Comparison of ENCODE assay signal across 2 cellular contexts in genomic region chr4:81421346-81422218, GRCh38.
TF ChIP-seq lines count a peak whose summit lies in the region.

No MANE protein-coding gene starts in this region.

TF ChIP-seq in IMR-90, 13 proteins besides CTCF, POLR2A, EP300 and RAD21 (continued from another document):
- TF ChIP-seq FOS (IDR thresholded peaks at IDR 0.05; ENCODE audit: low read depth, low read length) = 0 out of 2 replicates have a peak, but pooled peaks have one; percentile 24

TF ChIP-seq in WTC11, 78 proteins besides CTCF, POLR2A, EP300 and RAD21 (continued from another document):
- no peak for TF ChIP-seq ZNF425 (CRISPR knock-in tag; conservative IDR thresholded peaks at IDR 0.05)
- TF ChIP-seq, protein P1, sequence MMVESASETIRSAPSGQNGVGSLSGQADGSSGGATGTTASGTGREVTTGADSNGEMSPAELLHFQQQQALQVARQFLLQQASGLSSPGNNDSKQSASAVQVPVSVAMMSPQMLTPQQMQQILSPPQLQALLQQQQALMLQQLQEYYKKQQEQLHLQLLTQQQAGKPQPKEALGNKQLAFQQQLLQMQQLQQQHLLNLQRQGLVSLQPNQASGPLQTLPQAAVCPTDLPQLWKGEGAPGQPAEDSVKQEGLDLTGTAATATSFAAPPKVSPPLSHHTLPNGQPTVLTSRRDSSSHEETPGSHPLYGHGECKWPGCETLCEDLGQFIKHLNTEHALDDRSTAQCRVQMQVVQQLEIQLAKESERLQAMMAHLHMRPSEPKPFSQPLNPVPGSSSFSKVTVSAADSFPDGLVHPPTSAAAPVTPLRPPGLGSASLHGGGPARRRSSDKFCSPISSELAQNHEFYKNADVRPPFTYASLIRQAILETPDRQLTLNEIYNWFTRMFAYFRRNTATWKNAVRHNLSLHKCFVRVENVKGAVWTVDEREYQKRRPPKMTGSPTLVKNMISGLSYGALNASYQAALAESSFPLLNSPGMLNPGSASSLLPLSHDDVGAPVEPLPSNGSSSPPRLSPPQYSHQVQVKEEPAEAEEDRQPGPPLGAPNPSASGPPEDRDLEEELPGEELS (CRISPR knock-in tag; IDR thresholded peaks at IDR 0.05) = no peak
- no peak for TF ChIP-seq GABPB1 (CRISPR knock-in tag; IDR thresholded peaks at IDR 0.05)
- no peak for TF ChIP-seq ZNF138 (CRISPR knock-in tag; conservative IDR thresholded peaks at IDR 0.05)
- TF ChIP-seq FOXK1 (CRISPR knock-in tag; IDR thresholded peaks at IDR 0.05) = no peak
- no peak for TF ChIP-seq MAX (CRISPR knock-in tag; IDR thresholded peaks at IDR 0.05)
- TF ChIP-seq E2F4 (CRISPR knock-in tag; IDR thresholded peaks at IDR 0.05; ENCODE audit: borderline replicate concordance, low read depth) = no peak
- TF ChIP-seq MLX (CRISPR knock-in tag; IDR thresholded peaks at IDR 0.05) = no peak
- TF ChIP-seq ZNF232 (CRISPR knock-in tag; IDR thresholded peaks at IDR 0.05) = no peak
- no peak for TF ChIP-seq AR (CRISPR knock-in tag; IDR thresholded peaks at IDR 0.05)
- TF ChIP-seq SMAD3 (CRISPR knock-in tag; IDR thresholded peaks at IDR 0.05; ENCODE audit: borderline replicate concordance) = no peak
- TF ChIP-seq, protein P2, sequence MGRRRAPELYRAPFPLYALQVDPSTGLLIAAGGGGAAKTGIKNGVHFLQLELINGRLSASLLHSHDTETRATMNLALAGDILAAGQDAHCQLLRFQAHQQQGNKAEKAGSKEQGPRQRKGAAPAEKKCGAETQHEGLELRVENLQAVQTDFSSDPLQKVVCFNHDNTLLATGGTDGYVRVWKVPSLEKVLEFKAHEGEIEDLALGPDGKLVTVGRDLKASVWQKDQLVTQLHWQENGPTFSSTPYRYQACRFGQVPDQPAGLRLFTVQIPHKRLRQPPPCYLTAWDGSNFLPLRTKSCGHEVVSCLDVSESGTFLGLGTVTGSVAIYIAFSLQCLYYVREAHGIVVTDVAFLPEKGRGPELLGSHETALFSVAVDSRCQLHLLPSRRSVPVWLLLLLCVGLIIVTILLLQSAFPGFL (CRISPR knock-in tag; IDR thresholded peaks at IDR 0.05; ENCODE audit: borderline replicate concordance) = no peak
- no peak for TF ChIP-seq ZBTB21 (CRISPR knock-in tag; IDR thresholded peaks at IDR 0.05; ENCODE audit: borderline replicate concordance)
